In the genomic region with DNA sequence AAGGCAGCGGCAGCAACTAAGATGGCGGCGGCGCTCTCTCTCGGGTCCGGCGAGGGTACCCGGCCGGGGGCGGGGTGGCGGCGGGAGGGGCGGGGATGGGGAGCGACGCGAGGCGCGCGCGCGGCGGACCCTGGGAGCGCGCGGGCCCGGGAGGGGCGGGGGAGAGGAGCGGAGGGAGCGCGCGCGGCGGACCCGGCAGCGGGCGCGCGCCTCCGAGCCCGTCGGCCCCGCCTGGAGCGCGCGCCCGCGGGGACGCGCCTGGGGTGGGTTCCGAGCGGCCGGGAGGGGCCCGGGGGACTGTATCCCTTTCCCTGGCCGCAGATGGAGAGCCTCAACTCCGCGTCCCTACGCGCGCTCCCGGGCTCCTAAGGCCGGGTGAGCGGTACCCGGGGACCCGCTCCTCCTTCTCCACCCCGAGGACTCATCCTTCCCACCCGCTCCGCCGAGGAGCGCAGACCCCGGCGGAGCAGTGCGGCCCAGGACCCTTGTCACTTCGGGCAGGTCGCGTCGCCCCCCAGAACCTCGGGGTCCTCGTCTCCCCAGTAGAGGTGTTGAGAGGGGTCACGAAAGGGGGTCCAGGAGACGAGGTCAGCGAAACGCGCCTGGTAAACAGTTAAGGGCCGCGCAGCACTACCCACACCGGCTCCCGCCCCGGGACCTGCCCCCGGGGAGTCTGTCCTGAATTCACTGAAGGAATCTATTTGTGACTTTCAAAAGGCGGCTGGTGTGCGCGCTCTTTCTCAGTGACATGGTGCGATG, we compare ENCODE assay signal across 8 cellular contexts. TPM values are rescaled to one million over a fixed set of nuclear protein-coding genes. Genes with fewer than 3 reads are reported as not detected.
DNase-seq lines count a peak whose midpoint lies in the region; ATAC-seq lines count a peak whose summit lies in the region.

A gene (minus strand): TSS at position 23 of the 759 bp plus-strand sequence. CDS start 232 bp downstream, outside the sequence.

- H3K4me1 Mint-ChIP-seq in activated CD8-positive, alpha-beta memory T cell treated with anti-CD3 and anti-CD28 coated beads, Interleukin-2, amount 10 ng/mL, durations not matched to agents 7 days and 5 days, result peaks cover 50% of the 10 kb centered on the region

- peak within 1 kb of the TSS; percentile 95 for H2BK120ac ChIP-seq in mesendoderm (ENCODE audit: low read depth, low read length)

- no peak within 1 kb of the TSS for H2AK5ac ChIP-seq in mesendoderm (ENCODE audit: low read length)

- peak within 1 kb of the TSS; percentile 88 for H3K27ac ChIP-seq in mesendoderm (ENCODE audit: low read depth, low read length)

- H3K9ac ChIP-seq in endocrine pancreas (ENCODE audit: control insufficient read depth, insufficient read depth, low read length) (peak within 1 kb of the TSS; percentile 65), mesendoderm (ENCODE audit: low read length) (peak within 1 kb of the TSS; percentile 88)

- peaks cover 4% of the 10 kb centered on the region for H3K27me3 Mint-ChIP-seq in activated CD8-positive, alpha-beta memory T cell treated with anti-CD3 and anti-CD28 coated beads, Interleukin-2, amount 10 ng/mL, durations not matched to agents 7 days and 5 days

- no peak within 1 kb of the TSS for H2BK5ac ChIP-seq in mesendoderm (ENCODE audit: low read length)

- peak; percentile 83 for DNase-seq in 8988T
- DNase-seq in NOMO-1 (lab: John Stamatoyannopoulos, UW; ENCODE audit: unreplicated experiment in 2 of 2), result peak; percentile 63 to 76
- DNase-seq in activated CD8-positive, alpha-beta memory T cell treated with anti-CD3 and anti-CD28 coated beads, Interleukin-2, amount 10 ng/mL, durations not matched to agents 7 days and 5 days, result peak; percentile 95
- DNase-seq in mesendoderm, result peak; percentile 95
- DNase-seq in stimulated activated CD8-positive, alpha-beta memory T cell treated with anti-CD3 and anti-CD28 coated beads, Interleukin-12 subunit alpha, Interleukin-12 subunit beta, amount 100 ng/mL, for 24 hours (ENCODE audit: extremely low read depth), result peak; percentile 78

- H3K79me1 ChIP-seq in mesendoderm (ENCODE audit: low read length), result peaks cover 2% of the 10 kb centered on the region

- no peaks in the 10 kb centered on the region for H3K36me3 ChIP-seq in endocrine pancreas (ENCODE audit: control insufficient read depth, insufficient read depth, low read length)
- H3K36me3 ChIP-seq in mesendoderm (ENCODE audit: control insufficient read depth, insufficient read depth, low read length), result no peaks in the 10 kb centered on the region

- H3K23ac ChIP-seq in mesendoderm (ENCODE audit: low read length), result peak within 1 kb of the TSS; percentile 48

- peak within 1 kb of the TSS; percentile 90 for H3K4me2 ChIP-seq in mesendoderm (ENCODE audit: low read length)

- peak within 1 kb of the TSS; percentile 95 for H3K4me3 Mint-ChIP-seq in activated CD8-positive, alpha-beta memory T cell treated with anti-CD3 and anti-CD28 coated beads, Interleukin-2, amount 10 ng/mL, durations not matched to agents 7 days and 5 days

- no CpG with 5 or more reads among the region's 93 CpGs for WGBS in mesendoderm (ENCODE audit: extremely low coverage, insufficient coverage, low lambda C conversion rate)

- H3K56ac ChIP-seq in mesendoderm (ENCODE audit: low read length), result peak within 1 kb of the TSS; percentile 88

- H3K27ac Mint-ChIP-seq in activated CD8-positive, alpha-beta memory T cell treated with anti-CD3 and anti-CD28 coated beads, Interleukin-2, amount 10 ng/mL, durations not matched to agents 7 days and 5 days, result peak within 1 kb of the TSS; percentile 83

- ATAC-seq in GM18867 (IDR thresholded peaks at IDR 0.05; ENCODE audit: unreplicated experiment) (peak; percentile 60), HG03439 (IDR thresholded peaks at IDR 0.05; ENCODE audit: unreplicated experiment) (peak; percentile 46)
- ATAC-seq in activated CD8-positive, alpha-beta memory T cell treated with anti-CD3 and anti-CD28 coated beads, Interleukin-2, amount 10 ng/mL, durations not matched to agents 7 days and 5 days, result peak; percentile 86

- H3K27me3 ChIP-seq in endocrine pancreas (ENCODE audit: control insufficient read depth, insufficient read depth, low read length), result no peaks in the 10 kb centered on the region
- no peaks in the 10 kb centered on the region for H3K27me3 ChIP-seq in mesendoderm (ENCODE audit: insufficient read depth, low read length, poor library complexity)

- H4K5ac ChIP-seq in mesendoderm (ENCODE audit: low read length), result no peak within 1 kb of the TSS

- peak within 1 kb of the TSS; percentile 92 for H3K18ac ChIP-seq in mesendoderm (ENCODE audit: low read length)

- H4K8ac ChIP-seq in mesendoderm (ENCODE audit: low read depth, low read length), result peak within 1 kb of the TSS; percentile 16

- CTCF ChIA-PET in activated CD8-positive, alpha-beta memory T cell treated with anti-CD3 and anti-CD28 coated beads, Interleukin-2, amount 10 ng/mL, durations not matched to agents 7 days and 5 days (lab: Charles Lee), result interaction anchor here (1.0 kb wide), 1 partner anchor 24 kb away, joined by 3 read pairs; no protein-coding TSS in a partner anchor

- peaks cover 23% of the 10 kb centered on the region for H3K79me2 ChIP-seq in mesendoderm (ENCODE audit: control insufficient read depth, insufficient read depth, low read length)

- no peak within 1 kb of the TSS for H2BK15ac ChIP-seq in mesendoderm (replicated peaks; ENCODE audit: low read depth)

- peaks cover 10% of the 10 kb centered on the region for H3K36me3 Mint-ChIP-seq in activated CD8-positive, alpha-beta memory T cell treated with anti-CD3 and anti-CD28 coated beads, Interleukin-2, amount 10 ng/mL, durations not matched to agents 7 days and 5 days

- H3K4me1 ChIP-seq in endocrine pancreas (ENCODE audit: control insufficient read depth, insufficient read depth, low read length), result peaks cover 9% of the 10 kb centered on the region
- H3K4me1 ChIP-seq in mesendoderm (ENCODE audit: control insufficient read depth, low read depth, low read length), result peaks cover 6% of the 10 kb centered on the region

- no peaks in the 10 kb centered on the region for H3K9me3 Mint-ChIP-seq in activated CD8-positive, alpha-beta memory T cell treated with anti-CD3 and anti-CD28 coated beads, Interleukin-2, amount 10 ng/mL, durations not matched to agents 7 days and 5 days (ENCODE audit: low read depth)

- H3K4me3 ChIP-seq in endocrine pancreas (ENCODE audit: control insufficient read depth, insufficient read depth, low read length), result peak within 1 kb of the TSS; percentile 86
- H3K4me3 ChIP-seq in mesendoderm (ENCODE audit: low read length), result peak within 1 kb of the TSS; percentile 79

- no peaks in the 10 kb centered on the region for H3K9me3 ChIP-seq in endocrine pancreas (ENCODE audit: control insufficient read depth, low read length)

- H3K4ac ChIP-seq in mesendoderm (ENCODE audit: low read depth, low read length), result peak within 1 kb of the TSS; percentile 73

RNA-seq across cellular contexts. Expression of the gene that starts here (rescaled TPM):
- 10 to 100 TPM; 81.5 to 99.3 TPM for total RNA-seq in activated CD8-positive, alpha-beta memory T cell treated with anti-CD3 and anti-CD28 coated beads, Interleukin-2, amount 10 ng/mL, durations not matched to agents 7 days and 5 days
- polyA plus RNA-seq in mesendoderm (2013, experiment 1 of 2), result 43.7 TPM
- polyA plus RNA-seq in mesendoderm (2013, experiment 2 of 2), result 43.4 TPM

Comparison
In these comparisons a context has a peak if more than half of its experiments do, and no peak if none do; other contexts are left out.
1. Peak in every context shown above with its lines: DNase-seq, ATAC-seq, H3K4me3 ChIP-seq and H3K27ac ChIP-seq.